In genomic region chr6:35452186-35453090, GRCh38 we compare ENCODE assay signal across 1 cellular context.
TF ChIP-seq lines count a peak whose summit lies in the region.

TSS of gene FANCE (plus strand) at chr6:35452338. CDS start at chr6:35452546, 208 bp downstream.

TF ChIP-seq in HepG2, 621 proteins besides CTCF, POLR2A, EP300 and RAD21 (continued from another document and continues in another):
- TF ChIP-seq CEBPZ (IDR thresholded peaks at IDR 0.05; ENCODE audit: low read length) (no peak), ZBED4 (CRISPR knock-in tag; IDR thresholded peaks at IDR 0.05; ENCODE audit: borderline replicate concordance) (peak; percentile 26; the same call in 1 of the 2 replicates), ZFP36 (IDR thresholded peaks at IDR 0.05; ENCODE audit: borderline replicate concordance, low read depth, low read length, partially characterized antibody) (no peak), HDAC6 (IDR thresholded peaks at IDR 0.05; ENCODE audit: low read depth, low read length) (no peak), IRF2 (CRISPR knock-in tag; IDR thresholded peaks at IDR 0.05) (peak; percentile 65; the same call in 1 of the 2 replicates), ZNF263 (CRISPR knock-in tag; IDR thresholded peaks at IDR 0.05) (peak; percentile 56; the same call in 1 of the 2 replicates), NR2F2 (IDR thresholded peaks at IDR 0.05; ENCODE audit: borderline replicate concordance, low read depth) (no peak), ZNF546 (CRISPR knock-in tag; conservative IDR thresholded peaks at IDR 0.05) (peak; percentile 74; the same call in 1 of the 2 replicates), REPIN1 (CRISPR knock-in tag; IDR thresholded peaks at IDR 0.05; ENCODE audit: borderline replicate concordance, low read depth) (peak; percentile 69; the same call in 1 of the 2 replicates), ATF2 (CRISPR knock-in tag; IDR thresholded peaks at IDR 0.05) (peak; percentile 44; the same call in 1 of the 2 replicates), SRY (CRISPR knock-in tag; IDR thresholded peaks at IDR 0.05) (peak; percentile 91), KDM4B (CRISPR knock-in tag; IDR thresholded peaks at IDR 0.05) (peak; percentile 43; the same call in 1 of the 2 replicates), SKI (IDR thresholded peaks at IDR 0.05; ENCODE audit: partially characterized antibody) (no peak), BCLAF1 (IDR thresholded peaks at IDR 0.05) (no peak), SUZ12 (IDR thresholded peaks at IDR 0.05; ENCODE audit: low read depth, low read length) (no peak), TOPORS (CRISPR knock-in tag; IDR thresholded peaks at IDR 0.05) (peak; percentile 58; the same call in 1 of the 2 replicates), TFDP2 (CRISPR knock-in tag; IDR thresholded peaks at IDR 0.05) (peak; percentile 98), ZNF143 (CRISPR knock-in tag; IDR thresholded peaks at IDR 0.05) (peak; percentile 44), ARID2 (CRISPR knock-in tag; IDR thresholded peaks at IDR 0.05; ENCODE audit: borderline replicate concordance) (peak; percentile 70; the same call in 1 of the 2 replicates), MXI1 (IDR thresholded peaks at IDR 0.05; ENCODE audit: borderline replicate concordance, low read depth, low read length) (peak; percentile 82; the same call in 2 of the 3 replicates), ZNF326 (CRISPR knock-in tag; IDR thresholded peaks at IDR 0.05; ENCODE audit: borderline replicate concordance) (no peak), HNF4A (CRISPR knock-in tag; IDR thresholded peaks at IDR 0.05) (peak; percentile 45; the same call in 1 of the 2 replicates), GFI1 (CRISPR knock-in tag; IDR thresholded peaks at IDR 0.05; ENCODE audit: borderline replicate concordance) (peak; percentile 18; the same call in 1 of the 2 replicates), MYPOP (CRISPR knock-in tag; IDR thresholded peaks at IDR 0.05) (peak; percentile 82), ZBTB40 (IDR thresholded peaks at IDR 0.05) (no peak), ZBTB40 (CRISPR knock-in tag; IDR thresholded peaks at IDR 0.05) (0 out of 2 replicates have a peak, but pooled peaks have one; percentile 53), ELF1 (CRISPR knock-in tag; IDR thresholded peaks at IDR 0.05) (no peak; the same call in none of the 2 replicates), ZNF629 (CRISPR knock-in tag; conservative IDR thresholded peaks at IDR 0.05) (0 out of 2 replicates have a peak, but pooled peaks have one; percentile 23), ZNF549 (CRISPR knock-in tag; IDR thresholded peaks at IDR 0.05) (no peak), CREM (IDR thresholded peaks at IDR 0.05) (no peak), CREM (CRISPR knock-in tag; IDR thresholded peaks at IDR 0.05) (no peak)
